1 cellular context compared by ENCODE assay signal in genomic region chr13:46354143-46355087, GRCh38.
A peak's percentile ranks its signal among the peaks of the same experiment; 100 is the strongest.
TF ChIP-seq lines count a peak whose summit lies in the region.

No MANE protein-coding gene starts in this region.

TF ChIP-seq in HCT116, 20 proteins besides CTCF, POLR2A, EP300 and RAD21 (continued from another document):
- TF ChIP-seq TCF7L2 (IDR thresholded peaks at IDR 0.05; ENCODE audit: borderline replicate concordance, extremely low read depth, insufficient read depth, insufficient read length), result no peak
- TF ChIP-seq CEBPB (IDR thresholded peaks at IDR 0.05; ENCODE audit: low read depth), result 0 out of 2 replicates have a peak, but pooled peaks have one; percentile 38
- TF ChIP-seq, protein P1, sequence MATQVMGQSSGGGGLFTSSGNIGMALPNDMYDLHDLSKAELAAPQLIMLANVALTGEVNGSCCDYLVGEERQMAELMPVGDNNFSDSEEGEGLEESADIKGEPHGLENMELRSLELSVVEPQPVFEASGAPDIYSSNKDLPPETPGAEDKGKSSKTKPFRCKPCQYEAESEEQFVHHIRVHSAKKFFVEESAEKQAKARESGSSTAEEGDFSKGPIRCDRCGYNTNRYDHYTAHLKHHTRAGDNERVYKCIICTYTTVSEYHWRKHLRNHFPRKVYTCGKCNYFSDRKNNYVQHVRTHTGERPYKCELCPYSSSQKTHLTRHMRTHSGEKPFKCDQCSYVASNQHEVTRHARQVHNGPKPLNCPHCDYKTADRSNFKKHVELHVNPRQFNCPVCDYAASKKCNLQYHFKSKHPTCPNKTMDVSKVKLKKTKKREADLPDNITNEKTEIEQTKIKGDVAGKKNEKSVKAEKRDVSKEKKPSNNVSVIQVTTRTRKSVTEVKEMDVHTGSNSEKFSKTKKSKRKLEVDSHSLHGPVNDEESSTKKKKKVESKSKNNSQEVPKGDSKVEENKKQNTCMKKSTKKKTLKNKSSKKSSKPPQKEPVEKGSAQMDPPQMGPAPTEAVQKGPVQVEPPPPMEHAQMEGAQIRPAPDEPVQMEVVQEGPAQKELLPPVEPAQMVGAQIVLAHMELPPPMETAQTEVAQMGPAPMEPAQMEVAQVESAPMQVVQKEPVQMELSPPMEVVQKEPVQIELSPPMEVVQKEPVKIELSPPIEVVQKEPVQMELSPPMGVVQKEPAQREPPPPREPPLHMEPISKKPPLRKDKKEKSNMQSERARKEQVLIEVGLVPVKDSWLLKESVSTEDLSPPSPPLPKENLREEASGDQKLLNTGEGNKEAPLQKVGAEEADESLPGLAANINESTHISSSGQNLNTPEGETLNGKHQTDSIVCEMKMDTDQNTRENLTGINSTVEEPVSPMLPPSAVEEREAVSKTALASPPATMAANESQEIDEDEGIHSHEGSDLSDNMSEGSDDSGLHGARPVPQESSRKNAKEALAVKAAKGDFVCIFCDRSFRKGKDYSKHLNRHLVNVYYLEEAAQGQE (IDR thresholded peaks at IDR 0.05; ENCODE audit: low read depth), result no peak
- TF ChIP-seq ZFX (IDR thresholded peaks at IDR 0.05), result no peak
- TF ChIP-seq, protein P2, sequence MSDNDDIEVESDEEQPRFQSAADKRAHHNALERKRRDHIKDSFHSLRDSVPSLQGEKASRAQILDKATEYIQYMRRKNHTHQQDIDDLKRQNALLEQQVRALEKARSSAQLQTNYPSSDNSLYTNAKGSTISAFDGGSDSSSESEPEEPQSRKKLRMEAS (IDR thresholded peaks at IDR 0.05), result peak; percentile 29; the same call in 1 of the 2 replicates
- TF ChIP-seq SIN3A (IDR thresholded peaks at IDR 0.05; ENCODE audit: low read depth), result no peak
- no peak for TF ChIP-seq ATF3 (IDR thresholded peaks at IDR 0.05)
- TF ChIP-seq POLR2AphosphoS5 (IDR thresholded peaks at IDR 0.05; ENCODE audit: low read depth, low read length), result no peak
- TF ChIP-seq JUND (IDR thresholded peaks at IDR 0.05), result peak; percentile 76
- TF ChIP-seq EZH2phosphoT487 (IDR thresholded peaks at IDR 0.05; ENCODE audit: borderline replicate concordance), result no peak
- TF ChIP-seq ELF1 (IDR thresholded peaks at IDR 0.05; ENCODE audit: borderline replicate concordance, low read depth), result no peak
